ENCODE assay signal across 14 cellular contexts in genomic region chr3:184758056-184758455, GRCh38.
"Had no signal": no experiment of that assay in that cellular context is flagged by ENCODE, and none has a peak within 500 bp of the region (broad histone marks: within the 10 kb centered on the region; RNA-seq: fewer than 3 reads in every experiment).

No MANE protein-coding gene starts in this region.

- H3K27ac Mint-ChIP-seq: natural killer cell, neural progenitor cell had no signal

- H3K27me3 ChIP-seq: dorsolateral prefrontal cortex, neural progenitor cell, suprapubic skin, tibial artery had no signal

- H3K4me3 ChIP-seq: neural progenitor cell had no signal

- DNase-seq: central memory CD4-positive, alpha-beta T cell; dorsolateral prefrontal cortex; effector CD8-positive, alpha-beta T cell; foreskin melanocyte; head of caudate nucleus; hypothalamus; natural killer cell; occipital lobe; stimulated activated CD4-positive, alpha-beta T cell treated with anti-CD3 and anti-CD28 coated beads, Interleukin-12 subunit alpha, Interleukin-12 subunit beta, amount 100 ng/mL, for 4 hours; stimulated activated naive CD4-positive, alpha-beta T cell treated with Interleukin-2 at 50 U/mL for 16 hours; tibial artery had no signal

- H3K4me3 Mint-ChIP-seq: mesothelial cell of epicardium, natural killer cell, neural progenitor cell had no signal

- H3K4me1 Mint-ChIP-seq: natural killer cell had no signal

- H3K9ac ChIP-seq: neural progenitor cell had no signal

- H3K9me3 Mint-ChIP-seq: mesothelial cell of epicardium, natural killer cell, neural progenitor cell had no signal

- H3K4me2 ChIP-seq: neural progenitor cell had no signal

- H3K27ac ChIP-seq: neural progenitor cell had no signal

- H2AFZ ChIP-seq: neural progenitor cell had no signal

- H3K36me3 ChIP-seq: neural progenitor cell, suprapubic skin, tibial artery had no signal

- H3K9me3 ChIP-seq: suprapubic skin, tibial artery had no signal

- H3K36me3 Mint-ChIP-seq: mesothelial cell of epicardium, natural killer cell, neural progenitor cell had no signal
